9 cellular contexts compared by ENCODE assay signal in genomic region chr17:63903787-63904201, GRCh38. TPM values are rescaled to one million over a fixed set of nuclear protein-coding genes. Genes with fewer than 3 reads are reported as not detected.
DNase-seq lines count a peak whose midpoint lies in the region; ATAC-seq, FAIRE-seq and TF ChIP-seq lines count a peak whose summit lies in the region.
"Not testable (repeated sequence)": the region's sequence is repeated elsewhere in the genome, so short reads cannot be mapped to it uniquely, and the experiment has no call there.
"Had no signal": no experiment of that assay in that cellular context is flagged by ENCODE, and none has a peak within 500 bp of the region (broad histone marks: within the 10 kb centered on the region; RNA-seq: fewer than 3 reads in every experiment).

No MANE protein-coding gene starts in this region.

- TF ChIP-seq CTCF in BE2C (IDR thresholded peaks at IDR 0.05; ENCODE audit: low read depth, low read length) = peak; percentile 45
- peak; percentile 71 for TF ChIP-seq CTCF in VCaP (conservative IDR thresholded peaks at IDR 0.05)
- TF ChIP-seq CTCF in astrocyte of the spinal cord (IDR thresholded peaks at IDR 0.05; ENCODE audit: low read depth, low read length) = peak; percentile 34

- FAIRE-seq in GM18507 (lab: Jason Lieb, UNC) = peak; percentile 63

- not testable (repeated sequence) for H3K27ac Mint-ChIP-seq in memory B cell

- peak; percentile 95 for ATAC-seq in memory B cell (ENCODE audit: low read depth)

- not testable (repeated sequence) for H3K36me3 ChIP-seq in BE2C

- H3K9me3 Mint-ChIP-seq in memory B cell = not testable (repeated sequence)

- H3K27me3 ChIP-seq in BE2C = not testable (repeated sequence)

- not testable (repeated sequence) for H3K27ac ChIP-seq in VCaP

- not testable (repeated sequence) for H3K36me3 Mint-ChIP-seq in memory B cell

- H3K9me3 ChIP-seq in BE2C = not testable (repeated sequence)

- in situ Hi-C loops in astrocyte of the spinal cord (cut with HindIII; ENCODE audit: low sequenced_read_pairs) = not testable (repeated sequence)

- H3K4me3 Mint-ChIP-seq in memory B cell = not testable (repeated sequence)

- not testable (repeated sequence) for H3K4me3 ChIP-seq in BE2C (ENCODE audit: low read depth, low read length); astrocyte of the spinal cord (ENCODE audit: low read depth, low read length)

- not testable (repeated sequence) for H3K27me3 Mint-ChIP-seq in memory B cell

- H3K4me1 Mint-ChIP-seq in memory B cell = not testable (repeated sequence)

- not testable (repeated sequence) for H3K4me1 ChIP-seq in BE2C

- DNase-seq in BE2C = peak; percentile 33
- not testable (repeated sequence) for DNase-seq in GM18507 (ENCODE audit: extremely low spot score, insufficient read length, low read depth)
- peak; percentile 19 for DNase-seq in NCI-H460 (ENCODE audit: extremely low read depth, low read depth)
- peak; percentile 3 for DNase-seq in astrocyte of the spinal cord (ENCODE audit: low read depth, low spot score)
- DNase-seq in fibroblast of peridontal ligament (ENCODE audit: extremely low read depth) = peak; percentile 5
- peak in 1 of 2 donors; percentile 67 for DNase-seq in memory B cell (ENCODE audit: low spot score in 2 of 2)
- peak; percentile 14 for DNase-seq in stimulated activated CD4-positive, alpha-beta T cell treated with anti-CD3 and anti-CD28 coated beads, Interleukin-2, amount 100 ng/mL, for 4 hours (ENCODE audit: low read depth)

RNA-seq across cellular contexts. Expression of gene CSHL1, which starts 7.3 kb away (rescaled TPM):
- not detected for polyA plus RNA-seq in BE2C (2012; ENCODE audit: insufficient read depth, insufficient read length, low read depth)
- not detected in 2 replicates for total RNA-seq in NCI-H460 (2014; rRNA removed; shearing (Covaris generic))
- not detected in 2 replicates for polyA plus RNA-seq in NCI-H460 (2014; cell fraction: nucleus; rRNA removed)
- total RNA-seq: CD8-positive, alpha-beta memory T cell had no signal
- polyA plus RNA-seq: CD8-positive, alpha-beta memory T cell had no signal

RNA-seq across cellular contexts. Expression of gene CSH1, which starts 7.4 kb away (rescaled TPM):
- polyA plus RNA-seq in BE2C (2012; ENCODE audit: insufficient read depth, insufficient read length, low read depth) = not detected
- not detected in 2 replicates for total RNA-seq in NCI-H460 (2014; rRNA removed; shearing (Covaris generic))
- not detected in 2 replicates for polyA plus RNA-seq in NCI-H460 (2014; cell fraction: nucleus; rRNA removed)
- total RNA-seq: CD8-positive, alpha-beta memory T cell had no signal
- polyA plus RNA-seq: CD8-positive, alpha-beta memory T cell had no signal

RNA-seq across cellular contexts. Expression of gene GH1, which starts 14.8 kb away (rescaled TPM):
- not detected for polyA plus RNA-seq in BE2C (2012; ENCODE audit: insufficient read depth, insufficient read length, low read depth)
- total RNA-seq in NCI-H460 (2014; rRNA removed; shearing (Covaris generic)) = not detected in 2 replicates
- polyA plus RNA-seq in NCI-H460 (2014; cell fraction: nucleus; rRNA removed) = not detected in 2 replicates
- total RNA-seq: CD8-positive, alpha-beta memory T cell had no signal
- polyA plus RNA-seq: CD8-positive, alpha-beta memory T cell had no signal

RNA-seq across cellular contexts. Expression of gene GH2, which starts 22.1 kb away (rescaled TPM):
- not detected for polyA plus RNA-seq in BE2C (2012; ENCODE audit: insufficient read depth, insufficient read length, low read depth)
- total RNA-seq in NCI-H460 (2014; rRNA removed; shearing (Covaris generic)) = not detected in 2 replicates
- polyA plus RNA-seq in NCI-H460 (2014; cell fraction: nucleus; rRNA removed) = not detected in 2 replicates
- total RNA-seq: CD8-positive, alpha-beta memory T cell had no signal
- polyA plus RNA-seq: CD8-positive, alpha-beta memory T cell had no signal

RNA-seq across cellular contexts. Expression of gene CD79B, which starts 28.3 kb away (rescaled TPM):
- polyA plus RNA-seq in BE2C (2012; ENCODE audit: insufficient read depth, insufficient read length, low read depth) = 1.6 TPM
- not detected in 2 replicates for total RNA-seq in NCI-H460 (2014; rRNA removed; shearing (Covaris generic))
- not detected in 2 replicates for polyA plus RNA-seq in NCI-H460 (2014; cell fraction: nucleus; rRNA removed)
